17 cellular contexts compared by ENCODE assay signal in genomic region chr5:111079846-111080245, GRCh38. TPM values are rescaled to one million over a fixed set of nuclear protein-coding genes. Genes with fewer than 3 reads are reported as not detected.
DNase-seq lines count a peak whose midpoint lies in the region; ATAC-seq and TF ChIP-seq lines count a peak whose summit lies in the region.
"Had no signal": no experiment of that assay in that cellular context is flagged by ENCODE, and none has a peak within 500 bp of the region (broad histone marks: within the 10 kb centered on the region; RNA-seq: fewer than 3 reads in every experiment).

No MANE protein-coding gene starts in this region.

- no peak overlapping the region for H4K5ac ChIP-seq in IMR-90 (ENCODE audit: low read depth, low read length)

- H3K4me3 Mint-ChIP-seq in stimulated activated naive B cell treated with anti-CD40 and anti-IgM and Interleukin-4, amounts not matched to agents 10 μg/mL and 1 μg/mL and 100 μg/mL, for 72 hours = no peak overlapping the region
- no peak overlapping the region for H3K4me3 Mint-ChIP-seq in CD8-positive, alpha-beta memory T cell
- H3K4me3 Mint-ChIP-seq: CD4-positive, CD25-positive, alpha-beta regulatory T cell; H9 had no signal

- no peaks in the 10 kb centered on the region for H3K79me2 ChIP-seq in PC-3 (ENCODE audit: low read length)

- no peaks in the 10 kb centered on the region for H3K79me1 ChIP-seq in IMR-90 (ENCODE audit: low read depth in 1 of 2, low read length in 2 of 2)

- H3K27ac Mint-ChIP-seq in stimulated activated naive B cell treated with anti-CD40 and anti-IgM and Interleukin-4, amounts not matched to agents 10 μg/mL and 1 μg/mL and 100 μg/mL, for 72 hours = no peak overlapping the region
- H3K27ac Mint-ChIP-seq in CD8-positive, alpha-beta memory T cell = no peak overlapping the region
- H3K27ac Mint-ChIP-seq: CD4-positive, CD25-positive, alpha-beta regulatory T cell; H9 had no signal

- no CpG with 5 or more reads among the region's 1 CpG for WGBS in IMR-90 (ENCODE audit: extremely low coverage in 2 of 2, insufficient read length in 1 of 2), 2 experiments

- H3K56ac ChIP-seq in IMR-90 (ENCODE audit: extremely low read depth, insufficient read depth, low read length) = no peak overlapping the region

- no peaks in the 10 kb centered on the region for H3F3A ChIP-seq in PC-3 (ENCODE audit: low read length, unreplicated experiment)

- TF ChIP-seq CTCF in IMR-90 (conservative IDR thresholded peaks at IDR 0.05; ENCODE audit: low read depth, low read length) (no peak), PC-3 (conservative IDR thresholded peaks at IDR 0.05; ENCODE audit: low read depth, low read length) (no peak), fibroblast of mammary gland (conservative IDR thresholded peaks at IDR 0.05; ENCODE audit: control insufficient read depth, insufficient read depth, low read depth, low read length) (no peak)

- H3K27me3 Mint-ChIP-seq in stimulated activated naive B cell treated with anti-CD40 and anti-IgM and Interleukin-4, amounts not matched to agents 10 μg/mL and 1 μg/mL and 100 μg/mL, for 72 hours = peaks cover 30 to 42% of the 10 kb centered on the region in 2 donors
- peaks cover 21 to 53% of the 10 kb centered on the region in 2 donors for H3K27me3 Mint-ChIP-seq in CD8-positive, alpha-beta memory T cell

- H3K9me3 ChIP-seq in IMR-90 (ENCODE audit: control insufficient read depth, insufficient read depth, low read length) = no peaks in the 10 kb centered on the region
- H3K9me3 ChIP-seq in PC-3 (ENCODE audit: low read length) = no peaks in the 10 kb centered on the region
- no peaks in the 10 kb centered on the region for H3K9me3 ChIP-seq in CD8-positive, alpha-beta memory T cell (ENCODE audit: low read length)
- H3K9me3 ChIP-seq: BLaER1 treated with 17β-estradiol and CSF1 and Interleukin-3, amounts not matched to agents 10 nM and 100 nM had no signal

- H3K36me3 ChIP-seq in IMR-90 (ENCODE audit: control insufficient read depth, insufficient read depth, low read length) (no peaks in the 10 kb centered on the region), PC-3 (ENCODE audit: low read depth, low read length) (no peaks in the 10 kb centered on the region)
- no peaks in the 10 kb centered on the region for H3K36me3 ChIP-seq in CD8-positive, alpha-beta memory T cell (ENCODE audit: insufficient read depth, low read length)
- H3K36me3 ChIP-seq: BLaER1 treated with 17β-estradiol and CSF1 and Interleukin-3, amounts not matched to agents 10 nM and 100 nM had no signal

- POLR2A ChIA-PET in IMR-90 (lab: Charles Lee; ENCODE audit: unreplicated experiment) (no interaction called here), PC-3 (lab: Charles Lee; ENCODE audit: unreplicated experiment) (no interaction called here)
- POLR2A ChIA-PET in CD8-positive, alpha-beta memory T cell (lab: Charles Lee) = no interaction called here

- H4K20me1 ChIP-seq in IMR-90 (ENCODE audit: insufficient read depth, low read length) (no peaks in the 10 kb centered on the region), PC-3 (ENCODE audit: low read length) (no peaks in the 10 kb centered on the region)
- H4K20me1 ChIP-seq: BLaER1 treated with 17β-estradiol and CSF1 and Interleukin-3, amounts not matched to agents 10 nM and 100 nM had no signal

- no peak overlapping the region for H2AK5ac ChIP-seq in IMR-90 (ENCODE audit: low read depth, low read length)

- H2AFZ ChIP-seq in IMR-90 (replicated peaks; ENCODE audit: low read length, poor library complexity) = no peak overlapping the region
- H2AFZ ChIP-seq in PC-3 (ENCODE audit: low read length) = peak overlapping the region; percentile 62; the same call in 1 of the 2 replicates

- H2BK5ac ChIP-seq in IMR-90 (ENCODE audit: low read depth, low read length, poor library complexity, severe bottlenecking) = no peak overlapping the region

- TF ChIP-seq POLR2A in IMR-90 (IDR thresholded peaks at IDR 0.05; ENCODE audit: low read depth, low read length) = no peak

- no peak overlapping the region for H2AK9ac ChIP-seq in IMR-90 (replicated peaks; ENCODE audit: low read depth, low read length, poor library complexity)

- no peak overlapping the region for H2BK15ac ChIP-seq in IMR-90 (ENCODE audit: low read depth, low read length)

- no peak overlapping the region for H3K4ac ChIP-seq in IMR-90 (ENCODE audit: low read depth, low read length)

- no peaks in the 10 kb centered on the region for H3K4me1 Mint-ChIP-seq in stimulated activated naive B cell treated with anti-CD40 and anti-IgM and Interleukin-4, amounts not matched to agents 10 μg/mL and 1 μg/mL and 100 μg/mL, for 72 hours
- no peaks in the 10 kb centered on the region for H3K4me1 Mint-ChIP-seq in CD8-positive, alpha-beta memory T cell
- H3K4me1 Mint-ChIP-seq: CD4-positive, CD25-positive, alpha-beta regulatory T cell; H9 had no signal

- dilution Hi-C loops in IMR-90 (cut with HindIII; ENCODE audit: low sequenced_read_pairs, unreplicated experiment) = no loop called here

- no peak overlapping the region for H4K91ac ChIP-seq in IMR-90 (ENCODE audit: insufficient read depth, low read depth, low read length)

- H3K27ac ChIP-seq in IMR-90 (ENCODE audit: insufficient read depth, low read length) = no peak overlapping the region
- no peak overlapping the region for H3K27ac ChIP-seq in PC-3 (ENCODE audit: low read length)
- H3K27ac ChIP-seq in CD8-positive, alpha-beta memory T cell (ENCODE audit: low read depth, low read length) = no peak overlapping the region
- H3K27ac ChIP-seq: BLaER1 treated with 17β-estradiol and CSF1 and Interleukin-3, amounts not matched to agents 10 nM and 100 nM had no signal

- no peak overlapping the region for H2BK120ac ChIP-seq in IMR-90 (ENCODE audit: low read depth, low read length)

- H3K9me3 Mint-ChIP-seq in stimulated activated naive B cell treated with anti-CD40 and anti-IgM and Interleukin-4, amounts not matched to agents 10 μg/mL and 1 μg/mL and 100 μg/mL, for 72 hours = peaks cover 0 to 5% of the 10 kb centered on the region in 2 donors
- no peaks in the 10 kb centered on the region for H3K9me3 Mint-ChIP-seq in CD8-positive, alpha-beta memory T cell
- H3K9me3 Mint-ChIP-seq: H9 had no signal

- no peaks in the 10 kb centered on the region for H3K36me3 Mint-ChIP-seq in stimulated activated naive B cell treated with anti-CD40 and anti-IgM and Interleukin-4, amounts not matched to agents 10 μg/mL and 1 μg/mL and 100 μg/mL, for 72 hours
- H3K36me3 Mint-ChIP-seq in CD8-positive, alpha-beta memory T cell = no peaks in the 10 kb centered on the region
- H3K36me3 Mint-ChIP-seq: CD4-positive, CD25-positive, alpha-beta regulatory T cell had no signal

- in situ Hi-C loops in IMR-90 (cut with MboI; ENCODE audit: low sequenced_read_pairs) = no loop called here

- no peaks in the 10 kb centered on the region for H3K9me2 ChIP-seq in PC-3 (replicated peaks; ENCODE audit: low read length)

- H3K9ac ChIP-seq in IMR-90 (ENCODE audit: low read depth, low read length) = no peak overlapping the region
- H3K9ac ChIP-seq in PC-3 (ENCODE audit: low read length) = no peak overlapping the region
- H3K9ac ChIP-seq: BLaER1 treated with 17β-estradiol and CSF1 and Interleukin-3, amounts not matched to agents 10 nM and 100 nM had no signal

- H4K8ac ChIP-seq in IMR-90 (ENCODE audit: low read depth in 2 of 2, low read length in 2 of 2) = no peak overlapping the region

- H3K23ac ChIP-seq in IMR-90 (ENCODE audit: low read depth, low read length) = no peak overlapping the region

- intact Hi-C loops in IMR-90 (cut with micrococcal nuclease) (no loop called here), PC-3 (cut with micrococcal nuclease) (loop anchor here (5.0 kb wide), 2 partner anchors 113 to 293 kb away; no protein-coding TSS in a partner anchor)

- H3K9me1 ChIP-seq in IMR-90 (ENCODE audit: insufficient read depth, low read length) = no peaks in the 10 kb centered on the region

- H3K4me2 ChIP-seq in IMR-90 (ENCODE audit: low read depth, low read length) = no peak overlapping the region
- H3K4me2 ChIP-seq in PC-3 (ENCODE audit: low read length) = peak overlapping the region; percentile 24; the same call in 1 of the 2 replicates
- H3K4me2 ChIP-seq: BLaER1 treated with 17β-estradiol and CSF1 and Interleukin-3, amounts not matched to agents 10 nM and 100 nM had no signal

- ATAC-seq in IMR-90 (ENCODE audit: low read depth) (no peak), PC-3 (no peak)
- no peak for ATAC-seq in stimulated activated naive B cell treated with anti-CD40 and anti-IgM and Interleukin-4, amounts not matched to agents 10 μg/mL and 1 μg/mL and 100 μg/mL, for 72 hours (replicated peaks)

- H2BK20ac ChIP-seq in IMR-90 (ENCODE audit: low read depth, low read length) = no peak overlapping the region

- no peak for TF ChIP-seq RAD21 in IMR-90 (IDR thresholded peaks at IDR 0.05; ENCODE audit: low read length)

- no peak overlapping the region for H3K14ac ChIP-seq in IMR-90 (replicated peaks; ENCODE audit: low read depth, low read length)

- DNase-seq in Daoy (ENCODE audit: low read depth) (peak; percentile 23), IMR-90 (peak; percentile 57), PC-3 (no peak), fibroblast of mammary gland (ENCODE audit: low read depth) (peak; percentile 56), hippocampal formation (lab: John Stamatoyannopoulos, UW) (no peak)
- DNase-seq in stimulated activated naive B cell treated with anti-CD40 and anti-IgM and Interleukin-4, amounts not matched to agents 10 μg/mL and 1 μg/mL and 100 μg/mL, for 72 hours = no peak
- DNase-seq in stimulated activated CD8-positive, alpha-beta memory T cell treated with anti-CD3 and anti-CD28 coated beads, Interleukin-4, amount 100 ng/mL, for 48 hours = no peak
- no peak for DNase-seq in CD8-positive, alpha-beta memory T cell
- DNase-seq: 8988T; ACHN; CD4-positive, CD25-positive, alpha-beta regulatory T cell; DMS79; EL; GDM1; GOT3; H9 had no signal

- no peak overlapping the region for H3K18ac ChIP-seq in IMR-90 (ENCODE audit: low read depth, low read length)

- H3K27me3 ChIP-seq in IMR-90 (ENCODE audit: control insufficient read depth, insufficient read depth, low read length) = no peaks in the 10 kb centered on the region
- H3K27me3 ChIP-seq in PC-3 (ENCODE audit: low read length) = no peaks in the 10 kb centered on the region
- no peaks in the 10 kb centered on the region for H3K27me3 ChIP-seq in CD8-positive, alpha-beta memory T cell (ENCODE audit: insufficient read depth, low read length, poor library complexity, severe bottlenecking)
- H3K27me3 ChIP-seq: BLaER1 treated with 17β-estradiol and CSF1 and Interleukin-3, amounts not matched to agents 10 nM and 100 nM had no signal

- H3K4me3 ChIP-seq in IMR-90 (ENCODE audit: insufficient read depth, low read depth, low read length) (no peak overlapping the region), PC-3 (ENCODE audit: low read length) (no peak overlapping the region), fibroblast of mammary gland (ENCODE audit: control insufficient read depth, low read depth, low read length) (no peak overlapping the region)
- no peak overlapping the region for H3K4me3 ChIP-seq in CD8-positive, alpha-beta memory T cell (ENCODE audit: low read length)
- H3K4me3 ChIP-seq: BLaER1 treated with 17β-estradiol and CSF1 and Interleukin-3, amounts not matched to agents 10 nM and 100 nM had no signal

- no TSS peak for BruUV-seq in IMR-90 (replicated peaks; lab: Mats Ljungman, UMichigan)
- BruUV-seq in PC-3 (replicated peaks; lab: Mats Ljungman, UMichigan) = no TSS peak

- CTCF ChIA-PET in IMR-90 (lab: Yijun Ruan, JAX) = interaction anchor here (1.0 to 1.1 kb wide), 2 partner anchors 11 to 159 kb away, joined by 3 read pairs; no protein-coding TSS in a partner anchor
- CTCF ChIA-PET in PC-3 (lab: Charles Lee) = no interaction called here
- CTCF ChIA-PET in CD8-positive, alpha-beta memory T cell (lab: Charles Lee) = no interaction called here

- H3K4me1 ChIP-seq in IMR-90 (ENCODE audit: control insufficient read depth, insufficient read depth, low read length) = peaks cover 5% of the 10 kb centered on the region
- H3K4me1 ChIP-seq in PC-3 (ENCODE audit: insufficient read depth, low read length) = peaks cover 13% of the 10 kb centered on the region
- H3K4me1 ChIP-seq in CD8-positive, alpha-beta memory T cell (ENCODE audit: insufficient read depth, low read length) = no peaks in the 10 kb centered on the region

RNA-seq across cellular contexts. Expression of gene TSLP, which starts 8.3 kb away (rescaled TPM):
- total RNA-seq in Daoy (2014; rRNA removed; shearing (Covaris generic)) = 0.03 TPM in 1 of 2 replicates, not detected in the other
- 0.28 and 0.54 TPM in 2 replicates for total RNA-seq in IMR-90 (2012; rRNA removed)
- 0.93 and 1.6 TPM in 2 replicates for polyA plus RNA-seq in IMR-90 (2012; rRNA removed)
- polyA plus RNA-seq in IMR-90 (2012; cell fraction: cytosol; rRNA removed) = 0.24 and 0.36 TPM in 2 replicates
- 0.09 and 1.1 TPM in 2 replicates for polyA plus RNA-seq in IMR-90 (2012; cell fraction: nucleus; rRNA removed; ENCODE audit: low replicate concordance)
- not detected in 2 replicates for total RNA-seq in PC-3 (2014; rRNA removed)
- under 1 TPM; 0.40 to 0.63 TPM for total RNA-seq in CD8-positive, alpha-beta memory T cell
- 0.10 TPM for polyA plus RNA-seq in CD8-positive, alpha-beta memory T cell
- total RNA-seq: CD4-positive, CD25-positive, alpha-beta regulatory T cell had no signal
- polyA plus RNA-seq: CD4-positive, CD25-positive, alpha-beta regulatory T cell had no signal

RNA-seq across cellular contexts. Expression of gene WDR36, which starts 12.3 kb away (rescaled TPM):
- 47.0 and 52.8 TPM in 2 replicates for total RNA-seq in Daoy (2014; rRNA removed; shearing (Covaris generic))
- total RNA-seq in IMR-90 (2012; rRNA removed) = 87.8 and 111 TPM in 2 replicates
- polyA plus RNA-seq in IMR-90 (2012; rRNA removed) = 9.4 and 11.9 TPM in 2 replicates
- 2.5 and 2.6 TPM in 2 replicates for polyA plus RNA-seq in IMR-90 (2012; cell fraction: cytosol; rRNA removed)
- polyA plus RNA-seq in IMR-90 (2012; cell fraction: nucleus; rRNA removed; ENCODE audit: low replicate concordance) = 3.3 and 21.3 TPM in 2 replicates
- total RNA-seq in PC-3 (2014; rRNA removed) = 38.2 and 44.7 TPM in 2 replicates
- 10 to 100 TPM; 70.2 to 74.8 TPM for total RNA-seq in CD8-positive, alpha-beta memory T cell
- 17.7 TPM for polyA plus RNA-seq in CD8-positive, alpha-beta memory T cell

Comparison
In these comparisons a context has a peak if more than half of its experiments do, and no peak if none do; other contexts are left out.
1. DNase-seq: peak in Daoy (single experiment), IMR-90 (single experiment) and fibroblast of mammary gland (single experiment); none in PC-3 (single experiment), stimulated activated naive B cell treated with anti-CD40 and anti-IgM and Interleukin-4, amounts not matched to agents 10 μg/mL and 1 μg/mL and 100 μg/mL, for 72 hours (single experiment), hippocampal formation (0 of 2), stimulated activated CD8-positive, alpha-beta memory T cell treated with anti-CD3 and anti-CD28 coated beads, Interleukin-4, amount 100 ng/mL, for 48 hours (single experiment) and CD8-positive, alpha-beta memory T cell (0 of 5).